9 cellular contexts compared by ENCODE assay signal in the genomic region with DNA sequence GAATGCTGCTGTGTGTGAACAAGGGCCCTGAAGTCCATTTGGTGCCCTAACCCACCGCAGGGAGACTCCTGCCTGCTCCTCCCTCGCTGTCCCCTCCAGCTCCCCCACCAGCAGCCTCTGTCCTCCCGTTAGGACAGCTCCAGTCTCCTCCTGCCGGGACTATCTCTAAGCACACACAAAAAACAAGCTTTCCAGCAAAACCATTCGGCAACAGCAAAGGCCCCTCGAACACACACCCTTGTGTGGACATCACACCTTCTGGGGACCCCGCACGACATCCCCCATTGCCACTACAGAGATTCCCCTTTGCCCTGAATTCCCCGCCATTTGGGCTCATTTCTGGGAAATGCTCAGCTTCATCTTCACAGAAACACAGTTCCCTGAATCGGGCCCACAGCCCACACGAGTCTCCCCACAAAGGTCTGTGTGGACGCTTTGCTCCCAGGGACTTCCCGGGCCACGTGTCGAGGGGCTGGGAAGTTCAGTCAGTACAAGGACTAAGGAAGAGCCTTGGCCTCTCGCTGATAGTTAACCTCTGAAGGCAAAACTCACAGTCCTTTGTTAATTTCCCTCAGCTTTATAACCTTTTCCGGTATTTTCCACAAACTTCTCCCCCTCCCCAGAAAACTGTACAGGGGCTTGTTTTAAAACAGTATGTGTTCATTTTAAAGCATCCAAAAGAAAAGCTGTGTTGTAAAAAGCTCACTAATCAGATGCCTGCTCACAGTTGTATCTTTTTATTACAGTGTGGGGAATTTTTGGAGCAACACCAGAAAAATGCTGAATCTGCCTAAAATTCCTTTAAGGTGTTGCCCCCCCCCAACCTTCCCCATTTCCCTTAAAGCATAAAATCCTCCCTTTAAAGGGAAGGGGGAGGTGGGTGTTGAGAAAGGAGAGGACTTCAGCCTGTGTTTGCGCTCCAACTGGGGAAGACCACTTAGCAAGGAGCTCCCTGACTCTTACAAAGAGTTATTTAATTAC. TPM values are rescaled to one million over a fixed set of nuclear protein-coding genes. Genes with fewer than 3 reads are reported as not detected.
A peak's percentile ranks its signal among the peaks of the same experiment; 100 is the strongest.
DNase-seq lines count a peak whose midpoint lies in the region; ATAC-seq and TF ChIP-seq lines count a peak whose summit lies in the region.
"Had no signal": no experiment of that assay in that cellular context is flagged by ENCODE, and none has a peak within 500 bp of the region (broad histone marks: within the 10 kb centered on the region; RNA-seq: fewer than 3 reads in every experiment).

No MANE protein-coding gene starts in this region.

- in situ Hi-C loops in gastrocnemius medialis (cut with MboI; ENCODE audit: low sequenced_read_pairs in 4 of 4), result loop anchor here in 1 of 4 donors (25.0 kb wide), 2 partner anchors 238 to 388 kb away; partner anchors contain the start of gene CTIF

- CTCF ChIA-PET in activated CD4-positive, alpha-beta memory T cell treated with anti-CD3 and anti-CD28 coated beads for 36 hours (lab: Charles Lee), result interaction anchor here (1.1 to 1.9 kb wide), 4 partner anchors 9 to 248 kb away, joined by 3 to 4 read pairs (median 4); no protein-coding TSS in a partner anchor

- no peaks in the 10 kb centered on the region for H3K9me3 Mint-ChIP-seq in activated CD4-positive, alpha-beta memory T cell treated with anti-CD3 and anti-CD28 coated beads for 36 hours

- POLR2A ChIA-PET in activated CD4-positive, alpha-beta memory T cell treated with anti-CD3 and anti-CD28 coated beads for 36 hours (lab: Charles Lee), result interaction anchor here (0.6 to 1.3 kb wide), 3 partner anchors 30 to 131 kb away, joined by 3 to 4 read pairs (median 4); no protein-coding TSS in a partner anchor

- H3K36me3 Mint-ChIP-seq in activated CD4-positive, alpha-beta memory T cell treated with anti-CD3 and anti-CD28 coated beads for 36 hours, result peaks cover 13% of the 10 kb centered on the region

- no peak for TF ChIP-seq POLR2A in gastrocnemius medialis (IDR thresholded peaks at IDR 0.05)

- H3K9me3 ChIP-seq in gastrocnemius medialis, result no peaks in the 10 kb centered on the region

- peak overlapping the region; percentile 22 to 60 (median 31) for H3K27ac ChIP-seq in gastrocnemius medialis
- H3K27ac ChIP-seq: VCaP had no signal

- peak overlapping the region; percentile 78 for H3K27ac Mint-ChIP-seq in activated CD4-positive, alpha-beta memory T cell treated with anti-CD3 and anti-CD28 coated beads for 36 hours

- peak overlapping the region; percentile 17 for H3K4me3 Mint-ChIP-seq in activated CD4-positive, alpha-beta memory T cell treated with anti-CD3 and anti-CD28 coated beads for 36 hours

- peaks cover 42 to 79% of the 10 kb centered on the region in 2 donors for H3K4me1 ChIP-seq in gastrocnemius medialis

- ATAC-seq in gastrocnemius medialis (no peak), GM21786 (IDR thresholded peaks at IDR 0.05; ENCODE audit: unreplicated experiment) (no peak), GM21529 (IDR thresholded peaks at IDR 0.05; ENCODE audit: unreplicated experiment) (no peak), HG03108 (IDR thresholded peaks at IDR 0.05; ENCODE audit: unreplicated experiment) (no peak)

- TF ChIP-seq CTCF in GM06990 (IDR thresholded peaks at IDR 0.05; ENCODE audit: insufficient read depth, low read length, poor library complexity, severe bottlenecking) (no peak), fibroblast of pulmonary artery (IDR thresholded peaks at IDR 0.05; ENCODE audit: low read length, missing control alignments) (no peak), gastrocnemius medialis (IDR thresholded peaks at IDR 0.05 in 4 of 5, conservative IDR thresholded peaks at IDR 0.05 in 1 of 5) (no peak)

- intact Hi-C loops in activated CD4-positive, alpha-beta memory T cell treated with anti-CD3 and anti-CD28 coated beads for 36 hours (cut with micrococcal nuclease), result no loop called here
- intact Hi-C loops in gastrocnemius medialis (cut with DNase I; ENCODE audit: low total_unique reads), result no loop called here

- H3K4me3 ChIP-seq in GM06990 (replicated peaks; ENCODE audit: low read depth, low read length) (peak overlapping the region; percentile 21), fibroblast of pulmonary artery (replicated peaks; ENCODE audit: low read depth, low read length) (no peak overlapping the region), gastrocnemius medialis (no peak overlapping the region)

- H3K36me3 ChIP-seq in GM06990 (ENCODE audit: control insufficient read depth, insufficient read depth, low read length), result peaks cover 11% of the 10 kb centered on the region; the same call in 1 of the 2 replicates
- H3K36me3 ChIP-seq in gastrocnemius medialis, result peaks cover 0 to 15% of the 10 kb centered on the region in 2 donors

- peaks cover 68% of the 10 kb centered on the region for H3K4me1 Mint-ChIP-seq in activated CD4-positive, alpha-beta memory T cell treated with anti-CD3 and anti-CD28 coated beads for 36 hours (ENCODE audit: low read depth)

- no peaks in the 10 kb centered on the region for H3K27me3 Mint-ChIP-seq in activated CD4-positive, alpha-beta memory T cell treated with anti-CD3 and anti-CD28 coated beads for 36 hours

- H3K27me3 ChIP-seq in GM06990 (replicated peaks; ENCODE audit: control insufficient read depth, insufficient read depth, low read length), result no peaks in the 10 kb centered on the region
- H3K27me3 ChIP-seq in gastrocnemius medialis, result no peaks in the 10 kb centered on the region

- DNase-seq in GM06990 (ENCODE audit: extremely low read depth, insufficient read length) (no peak), fibroblast of pulmonary artery (ENCODE audit: low read depth) (peak; percentile 22), gastrocnemius medialis (no peak), SHP77 treated with DMSO at 0.1 percent for 48 hours (lab: John Stamatoyannopoulos, UW) (no peak)
- DNase-seq in activated CD4-positive, alpha-beta memory T cell treated with anti-CD3 and anti-CD28 coated beads for 36 hours, result peak; percentile 56

RNA-seq across cellular contexts. Expression of gene SMAD7, which starts 25.9 kb away (rescaled TPM):
- total RNA-seq in activated CD4-positive, alpha-beta memory T cell treated with anti-CD3 and anti-CD28 coated beads for 36 hours, result 10 to 100 TPM; 13.6 to 14.4 TPM
- 10 to 100 TPM in 3 of 4 donors, 1 to 10 TPM in 1; 9.1 to 13.4 (median 10.8) TPM for total RNA-seq in gastrocnemius medialis

Comparison
In these comparisons a context has a peak if more than half of its experiments do, and no peak if none do; other contexts are left out.
1. DNase-seq: peak in activated CD4-positive, alpha-beta memory T cell treated with anti-CD3 and anti-CD28 coated beads for 36 hours (single experiment) and fibroblast of pulmonary artery (single experiment); none in GM06990 (single experiment), gastrocnemius medialis (0 of 2) and SHP77 treated with DMSO at 0.1 percent for 48 hours (single experiment).